1 cellular context compared by ENCODE assay signal in genomic region chr10:104308439-104308903, GRCh38.
A peak's percentile ranks its signal among the peaks of the same experiment; 100 is the strongest.
TF ChIP-seq lines count a peak whose summit lies in the region.

No MANE protein-coding gene starts in this region.

TF ChIP-seq in GM12878, 131 proteins besides CTCF, POLR2A, EP300 and RAD21:
- TF ChIP-seq FOXM1 (IDR thresholded peaks at IDR 0.05; ENCODE audit: low read depth, low read length) = 0 out of 2 replicates have a peak, but pooled peaks have one; percentile 28
- peak; percentile 29; the same call in 1 of the 2 replicates for TF ChIP-seq EED (IDR thresholded peaks at IDR 0.05; ENCODE audit: low read depth)
- TF ChIP-seq TCF7 (IDR thresholded peaks at IDR 0.05; ENCODE audit: borderline replicate concordance) = peak; percentile 74
- TF ChIP-seq ZNF217 (IDR thresholded peaks at IDR 0.05) = no peak
- no peak for TF ChIP-seq SPI1 (IDR thresholded peaks at IDR 0.05; ENCODE audit: borderline replicate concordance, insufficient read depth, low read depth, low read length)
- peak; percentile 80 to 83 for TF ChIP-seq IKZF2 (IDR thresholded peaks at IDR 0.05)
- peak; percentile 86 for TF ChIP-seq RUNX3 (IDR thresholded peaks at IDR 0.05; ENCODE audit: low read length)
- no peak for TF ChIP-seq PKNOX1 (IDR thresholded peaks at IDR 0.05)
- TF ChIP-seq CHD1 (IDR thresholded peaks at IDR 0.05; ENCODE audit: low read depth, low read length) = no peak
- no peak for TF ChIP-seq EZH2 (IDR thresholded peaks at IDR 0.05; ENCODE audit: borderline replicate concordance, control insufficient read depth, low read depth, low read length)
- no peak for TF ChIP-seq KAT2A (conservative IDR thresholded peaks at IDR 0.05; ENCODE audit: control insufficient read depth, low read depth, low read length)
- TF ChIP-seq, protein P1, sequence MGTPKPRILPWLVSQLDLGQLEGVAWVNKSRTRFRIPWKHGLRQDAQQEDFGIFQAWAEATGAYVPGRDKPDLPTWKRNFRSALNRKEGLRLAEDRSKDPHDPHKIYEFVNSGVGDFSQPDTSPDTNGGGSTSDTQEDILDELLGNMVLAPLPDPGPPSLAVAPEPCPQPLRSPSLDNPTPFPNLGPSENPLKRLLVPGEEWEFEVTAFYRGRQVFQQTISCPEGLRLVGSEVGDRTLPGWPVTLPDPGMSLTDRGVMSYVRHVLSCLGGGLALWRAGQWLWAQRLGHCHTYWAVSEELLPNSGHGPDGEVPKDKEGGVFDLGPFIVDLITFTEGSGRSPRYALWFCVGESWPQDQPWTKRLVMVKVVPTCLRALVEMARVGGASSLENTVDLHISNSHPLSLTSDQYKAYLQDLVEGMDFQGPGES (IDR thresholded peaks at IDR 0.05) = no peak
- TF ChIP-seq, protein P2, sequence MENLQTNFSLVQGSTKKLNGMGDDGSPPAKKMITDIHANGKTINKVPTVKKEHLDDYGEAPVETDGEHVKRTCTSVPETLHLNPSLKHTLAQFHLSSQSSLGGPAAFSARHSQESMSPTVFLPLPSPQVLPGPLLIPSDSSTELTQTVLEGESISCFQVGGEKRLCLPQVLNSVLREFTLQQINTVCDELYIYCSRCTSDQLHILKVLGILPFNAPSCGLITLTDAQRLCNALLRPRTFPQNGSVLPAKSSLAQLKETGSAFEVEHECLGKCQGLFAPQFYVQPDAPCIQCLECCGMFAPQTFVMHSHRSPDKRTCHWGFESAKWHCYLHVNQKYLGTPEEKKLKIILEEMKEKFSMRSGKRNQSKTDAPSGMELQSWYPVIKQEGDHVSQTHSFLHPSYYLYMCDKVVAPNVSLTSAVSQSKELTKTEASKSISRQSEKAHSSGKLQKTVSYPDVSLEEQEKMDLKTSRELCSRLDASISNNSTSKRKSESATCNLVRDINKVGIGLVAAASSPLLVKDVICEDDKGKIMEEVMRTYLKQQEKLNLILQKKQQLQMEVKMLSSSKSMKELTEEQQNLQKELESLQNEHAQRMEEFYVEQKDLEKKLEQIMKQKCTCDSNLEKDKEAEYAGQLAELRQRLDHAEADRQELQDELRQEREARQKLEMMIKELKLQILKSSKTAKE (IDR thresholded peaks at IDR 0.05; ENCODE audit: low read depth, poor library complexity, severe bottlenecking) = peak; percentile 29
- TF ChIP-seq POLR2AphosphoS2 (IDR thresholded peaks at IDR 0.05; ENCODE audit: low read depth, low read length) = no peak
- 0 out of 4 replicates have a peak, but pooled peaks of 1 of the 2 experiments have one; percentile 7 for TF ChIP-seq CEBPB (IDR thresholded peaks at IDR 0.05; ENCODE audit: borderline replicate concordance in 1 of 2, low read depth in 2 of 2, low read length in 2 of 2)
- TF ChIP-seq RB1 (IDR thresholded peaks at IDR 0.05; ENCODE audit: borderline replicate concordance) = no peak
- TF ChIP-seq MLLT1 (IDR thresholded peaks at IDR 0.05) = 0 out of 2 replicates have a peak, but pooled peaks have one; percentile 26
- TF ChIP-seq, protein P3, sequence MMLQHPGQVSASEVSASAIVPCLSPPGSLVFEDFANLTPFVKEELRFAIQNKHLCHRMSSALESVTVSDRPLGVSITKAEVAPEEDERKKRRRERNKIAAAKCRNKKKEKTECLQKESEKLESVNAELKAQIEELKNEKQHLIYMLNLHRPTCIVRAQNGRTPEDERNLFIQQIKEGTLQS (IDR thresholded peaks at IDR 0.05; ENCODE audit: borderline replicate concordance, extremely low read depth, low read depth, low read length) = no peak
- TF ChIP-seq MEF2B (IDR thresholded peaks at IDR 0.05; ENCODE audit: partially characterized antibody, poor library complexity, severe bottlenecking) = peak; percentile 21
- TF ChIP-seq IKZF1 (conservative IDR thresholded peaks at IDR 0.05) = peak; percentile 62
- TF ChIP-seq MTA2 (IDR thresholded peaks at IDR 0.05; ENCODE audit: low read depth) = peak; percentile 65
- TF ChIP-seq, protein P4, sequence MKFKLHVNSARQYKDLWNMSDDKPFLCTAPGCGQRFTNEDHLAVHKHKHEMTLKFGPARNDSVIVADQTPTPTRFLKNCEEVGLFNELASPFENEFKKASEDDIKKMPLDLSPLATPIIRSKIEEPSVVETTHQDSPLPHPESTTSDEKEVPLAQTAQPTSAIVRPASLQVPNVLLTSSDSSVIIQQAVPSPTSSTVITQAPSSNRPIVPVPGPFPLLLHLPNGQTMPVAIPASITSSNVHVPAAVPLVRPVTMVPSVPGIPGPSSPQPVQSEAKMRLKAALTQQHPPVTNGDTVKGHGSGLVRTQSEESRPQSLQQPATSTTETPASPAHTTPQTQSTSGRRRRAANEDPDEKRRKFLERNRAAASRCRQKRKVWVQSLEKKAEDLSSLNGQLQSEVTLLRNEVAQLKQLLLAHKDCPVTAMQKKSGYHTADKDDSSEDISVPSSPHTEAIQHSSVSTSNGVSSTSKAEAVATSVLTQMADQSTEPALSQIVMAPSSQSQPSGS (IDR thresholded peaks at IDR 0.05; ENCODE audit: low read length) = peak; percentile 42; the same call in 1 of the 2 replicates
- no peak for TF ChIP-seq SP1 (IDR thresholded peaks at IDR 0.05; ENCODE audit: low read depth, low read length)
TF ChIP-seq in GM12878: peak in this region for 12.
